ENCODE assay signal across 1 cellular context in genomic region chr12:63410197-63410596, GRCh38.
TF ChIP-seq lines count a peak whose summit lies in the region.

No MANE protein-coding gene starts in this region.

TF ChIP-seq in GM23338, 12 proteins besides CTCF, POLR2A, EP300 and RAD21 (continued from another document):
- TF ChIP-seq, protein P1, sequence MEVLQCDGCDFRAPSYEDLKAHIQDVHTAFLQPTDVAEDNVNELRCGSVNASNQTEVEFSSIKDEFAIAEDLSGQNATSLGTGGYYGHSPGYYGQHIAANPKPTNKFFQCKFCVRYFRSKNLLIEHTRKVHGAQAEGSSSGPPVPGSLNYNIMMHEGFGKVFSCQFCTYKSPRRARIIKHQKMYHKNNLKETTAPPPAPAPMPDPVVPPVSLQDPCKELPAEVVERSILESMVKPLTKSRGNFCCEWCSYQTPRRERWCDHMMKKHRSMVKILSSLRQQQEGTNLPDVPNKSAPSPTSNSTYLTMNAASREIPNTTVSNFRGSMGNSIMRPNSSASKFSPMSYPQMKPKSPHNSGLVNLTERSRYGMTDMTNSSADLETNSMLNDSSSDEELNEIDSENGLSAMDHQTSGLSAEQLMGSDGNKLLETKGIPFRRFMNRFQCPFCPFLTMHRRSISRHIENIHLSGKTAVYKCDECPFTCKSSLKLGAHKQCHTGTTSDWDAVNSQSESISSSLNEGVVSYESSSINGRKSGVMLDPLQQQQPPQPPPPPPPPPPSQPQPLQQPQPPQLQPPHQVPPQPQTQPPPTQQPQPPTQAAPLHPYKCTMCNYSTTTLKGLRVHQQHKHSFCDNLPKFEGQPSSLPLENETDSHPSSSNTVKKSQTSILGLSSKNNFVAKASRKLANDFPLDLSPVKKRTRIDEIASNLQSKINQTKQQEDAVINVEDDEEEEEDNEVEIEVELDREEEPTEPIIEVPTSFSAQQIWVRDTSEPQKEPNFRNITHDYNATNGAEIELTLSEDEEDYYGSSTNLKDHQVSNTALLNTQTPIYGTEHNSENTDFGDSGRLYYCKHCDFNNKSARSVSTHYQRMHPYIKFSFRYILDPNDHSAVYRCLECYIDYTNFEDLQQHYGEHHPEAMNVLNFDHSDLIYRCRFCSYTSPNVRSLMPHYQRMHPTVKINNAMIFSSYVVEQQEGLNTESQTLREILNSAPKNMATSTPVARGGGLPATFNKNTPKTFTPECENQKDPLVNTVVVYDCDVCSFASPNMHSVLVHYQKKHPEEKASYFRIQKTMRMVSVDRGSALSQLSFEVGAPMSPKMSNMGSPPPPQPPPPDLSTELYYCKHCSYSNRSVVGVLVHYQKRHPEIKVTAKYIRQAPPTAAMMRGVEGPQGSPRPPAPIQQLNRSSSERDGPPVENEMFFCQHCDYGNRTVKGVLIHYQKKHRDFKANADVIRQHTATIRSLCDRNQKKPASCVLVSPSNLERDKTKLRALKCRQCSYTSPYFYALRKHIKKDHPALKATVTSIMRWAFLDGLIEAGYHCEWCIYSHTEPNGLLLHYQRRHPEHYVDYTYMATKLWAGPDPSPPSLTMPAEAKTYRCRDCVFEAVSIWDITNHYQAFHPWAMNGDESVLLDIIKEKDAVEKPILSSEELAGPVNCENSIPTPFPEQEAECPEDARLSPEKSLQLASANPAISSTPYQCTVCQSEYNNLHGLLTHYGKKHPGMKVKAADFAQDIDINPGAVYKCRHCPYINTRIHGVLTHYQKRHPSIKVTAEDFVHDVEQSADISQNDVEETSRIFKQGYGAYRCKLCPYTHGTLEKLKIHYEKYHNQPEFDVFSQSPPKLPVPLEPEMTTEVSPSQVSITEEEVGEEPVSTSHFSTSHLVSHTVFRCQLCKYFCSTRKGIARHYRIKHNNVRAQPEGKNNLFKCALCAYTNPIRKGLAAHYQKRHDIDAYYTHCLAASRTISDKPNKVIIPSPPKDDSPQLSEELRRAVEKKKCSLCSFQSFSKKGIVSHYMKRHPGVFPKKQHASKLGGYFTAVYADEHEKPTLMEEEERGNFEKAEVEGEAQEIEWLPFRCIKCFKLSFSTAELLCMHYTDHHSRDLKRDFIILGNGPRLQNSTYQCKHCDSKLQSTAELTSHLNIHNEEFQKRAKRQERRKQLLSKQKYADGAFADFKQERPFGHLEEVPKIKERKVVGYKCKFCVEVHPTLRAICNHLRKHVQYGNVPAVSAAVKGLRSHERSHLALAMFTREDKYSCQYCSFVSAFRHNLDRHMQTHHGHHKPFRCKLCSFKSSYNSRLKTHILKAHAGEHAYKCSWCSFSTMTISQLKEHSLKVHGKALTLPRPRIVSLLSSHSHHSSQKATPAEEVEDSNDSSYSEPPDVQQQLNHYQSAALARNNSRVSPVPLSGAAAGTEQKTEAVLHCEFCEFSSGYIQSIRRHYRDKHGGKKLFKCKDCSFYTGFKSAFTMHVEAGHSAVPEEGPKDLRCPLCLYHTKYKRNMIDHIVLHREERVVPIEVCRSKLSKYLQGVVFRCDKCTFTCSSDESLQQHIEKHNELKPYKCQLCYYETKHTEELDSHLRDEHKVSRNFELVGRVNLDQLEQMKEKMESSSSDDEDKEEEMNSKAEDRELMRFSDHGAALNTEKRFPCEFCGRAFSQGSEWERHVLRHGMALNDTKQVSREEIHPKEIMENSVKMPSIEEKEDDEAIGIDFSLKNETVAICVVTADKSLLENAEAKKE (CRISPR knock-in tag; IDR thresholded peaks at IDR 0.05), result no peak
- TF ChIP-seq NANOG (IDR thresholded peaks at IDR 0.05; ENCODE audit: borderline replicate concordance) (no peak), POLR2AphosphoS5 (IDR thresholded peaks at IDR 0.05; ENCODE audit: low read depth) (no peak), EZH2 (IDR thresholded peaks at IDR 0.05; ENCODE audit: low read depth, unreplicated experiment) (no peak), ZNF331 (CRISPR knock-in tag; IDR thresholded peaks at IDR 0.05; ENCODE audit: low read depth) (no peak)
- TF ChIP-seq, protein P2, sequence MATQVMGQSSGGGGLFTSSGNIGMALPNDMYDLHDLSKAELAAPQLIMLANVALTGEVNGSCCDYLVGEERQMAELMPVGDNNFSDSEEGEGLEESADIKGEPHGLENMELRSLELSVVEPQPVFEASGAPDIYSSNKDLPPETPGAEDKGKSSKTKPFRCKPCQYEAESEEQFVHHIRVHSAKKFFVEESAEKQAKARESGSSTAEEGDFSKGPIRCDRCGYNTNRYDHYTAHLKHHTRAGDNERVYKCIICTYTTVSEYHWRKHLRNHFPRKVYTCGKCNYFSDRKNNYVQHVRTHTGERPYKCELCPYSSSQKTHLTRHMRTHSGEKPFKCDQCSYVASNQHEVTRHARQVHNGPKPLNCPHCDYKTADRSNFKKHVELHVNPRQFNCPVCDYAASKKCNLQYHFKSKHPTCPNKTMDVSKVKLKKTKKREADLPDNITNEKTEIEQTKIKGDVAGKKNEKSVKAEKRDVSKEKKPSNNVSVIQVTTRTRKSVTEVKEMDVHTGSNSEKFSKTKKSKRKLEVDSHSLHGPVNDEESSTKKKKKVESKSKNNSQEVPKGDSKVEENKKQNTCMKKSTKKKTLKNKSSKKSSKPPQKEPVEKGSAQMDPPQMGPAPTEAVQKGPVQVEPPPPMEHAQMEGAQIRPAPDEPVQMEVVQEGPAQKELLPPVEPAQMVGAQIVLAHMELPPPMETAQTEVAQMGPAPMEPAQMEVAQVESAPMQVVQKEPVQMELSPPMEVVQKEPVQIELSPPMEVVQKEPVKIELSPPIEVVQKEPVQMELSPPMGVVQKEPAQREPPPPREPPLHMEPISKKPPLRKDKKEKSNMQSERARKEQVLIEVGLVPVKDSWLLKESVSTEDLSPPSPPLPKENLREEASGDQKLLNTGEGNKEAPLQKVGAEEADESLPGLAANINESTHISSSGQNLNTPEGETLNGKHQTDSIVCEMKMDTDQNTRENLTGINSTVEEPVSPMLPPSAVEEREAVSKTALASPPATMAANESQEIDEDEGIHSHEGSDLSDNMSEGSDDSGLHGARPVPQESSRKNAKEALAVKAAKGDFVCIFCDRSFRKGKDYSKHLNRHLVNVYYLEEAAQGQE (IDR thresholded peaks at IDR 0.05; ENCODE audit: unreplicated experiment), result no peak
